ENCODE assay signal across 8 cellular contexts in genomic region chr6:45420083-45420908, GRCh38. TPM values are rescaled to one million over a fixed set of nuclear protein-coding genes. Genes with fewer than 3 reads are reported as not detected.
DNase-seq lines count a peak whose midpoint lies in the region; ATAC-seq and TF ChIP-seq lines count a peak whose summit lies in the region.

No MANE protein-coding gene starts in this region.

- no peaks in the 10 kb centered on the region for H3K9me3 ChIP-seq in duodenal mucosa (ENCODE audit: control insufficient read depth in 1 of 2, low read length in 2 of 2)
- no peaks in the 10 kb centered on the region for H3K9me3 ChIP-seq in testis

- peak overlapping the region; percentile 94 for H3K4me3 Mint-ChIP-seq in natural killer cell

- intact Hi-C loops in natural killer cell (cut with micrococcal nuclease) (loop anchor here (5.0 kb wide), 1 partner anchor 257 kb away; no protein-coding TSS in a partner anchor), testis (cut with DNase I; ENCODE audit: low total_unique reads) (loop anchor here (10.0 kb wide), 1 partner anchor 295 kb away; no protein-coding TSS in a partner anchor)

- H3K4me1 ChIP-seq in duodenal mucosa (ENCODE audit: control insufficient read depth in 1 of 2, insufficient read depth in 2 of 2, low read length in 2 of 2), result peaks cover 8 to 13% of the 10 kb centered on the region in 2 donors
- peaks cover 12% of the 10 kb centered on the region for H3K4me1 ChIP-seq in testis

- ATAC-seq in natural killer cell (peak in 1 of 3 donors; percentile 23), HG02973 (IDR thresholded peaks at IDR 0.05; ENCODE audit: unreplicated experiment) (no peak), HG02798 (IDR thresholded peaks at IDR 0.05; ENCODE audit: poor library complexity, unreplicated experiment) (no peak)

- whole genome bisulfite sequencing in testis, 2 donors, result 21 to 28% methylated on average over 31 to 40 of the region's 40 CpGs

- no peaks in the 10 kb centered on the region for H3K9me3 Mint-ChIP-seq in natural killer cell

- H3K4me3 ChIP-seq in WI38 (ENCODE audit: low read depth, low read length), result peak overlapping the region; percentile 94
- H3K4me3 ChIP-seq in duodenal mucosa (ENCODE audit: low read depth in 1 of 2, low read length in 2 of 2), result peak overlapping the region; percentile 73 to 82
- H3K4me3 ChIP-seq in testis, result peak overlapping the region; percentile 12 to 25

- TF ChIP-seq POLR2A in testis (IDR thresholded peaks at IDR 0.05), result no peak

- peak overlapping the region; percentile 66 to 87 for H3K27ac Mint-ChIP-seq in natural killer cell

- no peaks in the 10 kb centered on the region for H3K36me3 Mint-ChIP-seq in natural killer cell

- H3K9ac ChIP-seq in duodenal mucosa (ENCODE audit: low read depth in 1 of 2, low read length in 2 of 2), result peak overlapping the region; percentile 55 to 61

- no peaks in the 10 kb centered on the region for H3K36me3 ChIP-seq in duodenal mucosa (ENCODE audit: control insufficient read depth in 1 of 2, insufficient read depth in 2 of 2, low read length in 2 of 2)
- no peaks in the 10 kb centered on the region for H3K36me3 ChIP-seq in testis (ENCODE audit: low read depth, missing control alignments)

- peaks cover 21 to 62% of the 10 kb centered on the region in 2 donors for H3K4me1 Mint-ChIP-seq in natural killer cell

- peaks cover 33 to 62% of the 10 kb centered on the region in 2 donors for H3K27me3 ChIP-seq in duodenal mucosa (ENCODE audit: control insufficient read depth in 1 of 2, insufficient read depth in 2 of 2, low read length in 2 of 2)
- H3K27me3 ChIP-seq in testis, result no peaks in the 10 kb centered on the region

- no peak overlapping the region for H3K27ac ChIP-seq in duodenal mucosa (ENCODE audit: low read depth, low read length)
- H3K27ac ChIP-seq in testis, result no peak overlapping the region

- H3K27me3 Mint-ChIP-seq in natural killer cell (ENCODE audit: low read depth in 2 of 2), result peaks cover 55 to 56% of the 10 kb centered on the region in 2 donors

- TF ChIP-seq CTCF in WI38 (IDR thresholded peaks at IDR 0.05; ENCODE audit: low read depth, low read length) (no peak), natural killer cell (IDR thresholded peaks at IDR 0.05) (no peak), testis (IDR thresholded peaks at IDR 0.05) (no peak)

- DNase-seq in HT-29 (ENCODE audit: low spot score) (peak; percentile 58), natural killer cell (no peak), testis (no peak), cerebellar nuclear complex (lab: John Stamatoyannopoulos, UW) (no peak)

RNA-seq across cellular contexts. Expression of gene SUPT3H, which starts 42.6 kb away (rescaled TPM):
- 1.9 and 2.8 TPM in 2 replicates for total RNA-seq in HT-29 (2014; rRNA removed; shearing (Covaris generic))
- total RNA-seq in natural killer cell, result 10 to 100 TPM in 1 of 3 donors, 1 to 10 TPM in 2; 7.3 to 10.9 (median 9.9) TPM
- 10 to 100 TPM; 29.4 to 30.8 TPM for total RNA-seq in testis
- polyA plus RNA-seq in testis (ENCODE audit: insufficient read depth, low read depth, low replicate concordance), result 35.9 TPM

Comparison
In these comparisons a context has a peak if more than half of its experiments do, and no peak if none do; other contexts are left out.
1. H3K4me3 ChIP-seq: peak in every context shown above with its lines; median percentile 94 in WI38; 78 in duodenal mucosa; 18 in testis.